ENCODE assay signal across 8 cellular contexts in the genomic region with DNA sequence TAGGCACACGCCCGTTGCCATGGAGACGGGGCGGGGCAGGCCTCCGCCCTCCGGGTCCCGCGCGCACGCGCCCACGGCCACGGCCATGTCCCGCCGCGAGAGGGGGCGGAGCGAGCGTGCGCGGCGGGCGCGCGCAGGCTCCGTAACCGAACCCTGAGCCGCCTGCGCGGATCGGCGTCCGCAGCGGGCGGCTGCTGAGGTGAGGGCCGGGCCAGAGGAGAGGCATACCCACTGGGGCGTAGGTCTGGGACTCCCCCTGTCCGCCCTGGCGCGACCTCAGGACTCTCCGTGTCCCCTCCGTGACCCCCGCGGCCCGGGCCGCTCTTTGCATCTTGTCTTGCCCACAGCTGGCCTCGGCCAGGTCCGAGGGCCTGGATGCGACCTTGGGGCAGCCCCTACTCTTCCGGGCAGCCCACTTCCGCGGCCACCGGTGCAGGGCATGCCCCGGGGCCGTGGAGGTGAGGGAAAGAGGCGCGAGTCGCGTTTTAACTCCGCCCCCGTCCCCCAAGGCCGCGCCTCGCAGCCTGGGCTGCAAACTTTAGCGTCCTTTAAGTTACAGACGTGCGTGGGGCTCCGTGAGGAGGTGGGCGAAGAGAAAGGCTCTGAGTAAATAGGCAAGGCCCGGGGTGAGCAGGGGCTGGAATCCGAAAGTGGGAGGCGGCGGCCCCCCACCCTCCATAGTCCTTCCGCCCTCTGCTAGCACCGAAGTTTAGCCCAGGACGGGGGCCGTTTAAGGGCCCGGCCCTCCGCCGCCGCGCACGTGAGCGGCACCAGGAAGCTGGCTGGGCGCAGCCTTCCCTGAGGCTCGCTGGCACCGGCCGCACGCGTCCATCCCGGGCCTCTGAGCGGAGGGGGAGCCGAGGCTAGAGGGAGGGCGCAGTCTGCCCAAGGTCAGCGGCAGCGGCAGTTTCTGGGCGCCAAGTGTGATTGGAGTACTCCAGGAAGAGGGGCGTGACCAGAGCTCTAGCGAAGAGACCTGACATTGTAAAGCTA. TPM values are rescaled to one million over a fixed set of nuclear protein-coding genes. Genes with fewer than 3 reads are reported as not detected.
DNase-seq lines count a peak whose midpoint lies in the region; ATAC-seq and TF ChIP-seq lines count a peak whose summit lies in the region.

A gene with protein sequence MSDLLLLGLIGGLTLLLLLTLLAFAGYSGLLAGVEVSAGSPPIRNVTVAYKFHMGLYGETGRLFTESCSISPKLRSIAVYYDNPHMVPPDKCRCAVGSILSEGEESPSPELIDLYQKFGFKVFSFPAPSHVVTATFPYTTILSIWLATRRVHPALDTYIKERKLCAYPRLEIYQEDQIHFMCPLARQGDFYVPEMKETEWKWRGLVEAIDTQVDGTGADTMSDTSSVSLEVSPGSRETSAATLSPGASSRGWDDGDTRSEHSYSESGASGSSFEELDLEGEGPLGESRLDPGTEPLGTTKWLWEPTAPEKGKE (plus strand): TSS at position 163 of the 993 bp plus-strand sequence. CDS start 3,053 bp downstream, outside the sequence.

- no peaks in the 10 kb centered on the region for H3K9me3 Mint-ChIP-seq in dendritic cell treated with granulocyte-macrophage colony-stimulating factor and Interleukin-4, amounts not matched to agents 40 ng/mL and 50 ng/mL, for 4 days

- H3K27me3 ChIP-seq in left lung, result no peaks in the 10 kb centered on the region

- ATAC-seq in GM18870 (IDR thresholded peaks at IDR 0.05; ENCODE audit: unreplicated experiment) (peak; percentile 45), HG03103 (IDR thresholded peaks at IDR 0.05; ENCODE audit: low read depth, unreplicated experiment) (peak; percentile 64), left lung (peak; percentile 90)

- H3K36me3 Mint-ChIP-seq in dendritic cell treated with granulocyte-macrophage colony-stimulating factor and Interleukin-4, amounts not matched to agents 40 ng/mL and 50 ng/mL, for 4 days (ENCODE audit: low read depth), result peaks cover 50% of the 10 kb centered on the region

- peak within 1 kb of the TSS; percentile 91 to 95 for H3K27ac ChIP-seq in left lung

- peaks cover 0 to 21% of the 10 kb centered on the region in 2 donors for H3K36me3 ChIP-seq in left lung

- no peaks in the 10 kb centered on the region for H3K27me3 Mint-ChIP-seq in dendritic cell treated with granulocyte-macrophage colony-stimulating factor and Interleukin-4, amounts not matched to agents 40 ng/mL and 50 ng/mL, for 4 days

- H3K4me3 ChIP-seq in AG10803 (ENCODE audit: low read length) (peak within 1 kb of the TSS; percentile 88), left lung (peak within 1 kb of the TSS; percentile 92 to 93)

- H3K4me1 ChIP-seq in left lung, result peaks cover 12 to 52% of the 10 kb centered on the region in 2 donors

- peak within 1 kb of the TSS; percentile 88 for H3K4me3 Mint-ChIP-seq in dendritic cell treated with granulocyte-macrophage colony-stimulating factor and Interleukin-4, amounts not matched to agents 40 ng/mL and 50 ng/mL, for 4 days

- TF ChIP-seq CTCF in AG10803 (conservative IDR thresholded peaks at IDR 0.05; ENCODE audit: low read length) (no peak), left lung (IDR thresholded peaks at IDR 0.05) (no peak)

- H3K4me1 Mint-ChIP-seq in dendritic cell treated with granulocyte-macrophage colony-stimulating factor and Interleukin-4, amounts not matched to agents 40 ng/mL and 50 ng/mL, for 4 days (ENCODE audit: low read depth), result peaks cover 93% of the 10 kb centered on the region

- H3K9me3 ChIP-seq in left lung, result no peaks in the 10 kb centered on the region

- intact Hi-C loops in dendritic cell treated with granulocyte-macrophage colony-stimulating factor and Interleukin-4, amounts not matched to agents 40 ng/mL and 50 ng/mL, for 4 days (cut with micrococcal nuclease), result no loop called here
- intact Hi-C loops in left lung (cut with DNase I), result no loop called here

- H3K27ac Mint-ChIP-seq in dendritic cell treated with granulocyte-macrophage colony-stimulating factor and Interleukin-4, amounts not matched to agents 40 ng/mL and 50 ng/mL, for 4 days, result peak within 1 kb of the TSS; percentile 89

- DNase-seq in AG10803 (ENCODE audit: low read depth), result peak; percentile 79
- DNase-seq in NCI-H446 treated with DMSO at 0.1 percent for 48 hours (lab: John Stamatoyannopoulos, UW), result peak; percentile 15
- DNase-seq in activated CD4-positive, alpha-beta T cell treated with anti-CD3 and anti-CD28 coated beads, Interleukin-2, amount 50 U/mL, for 1 hour, result peak; percentile 95
- DNase-seq in left lung, result peak; percentile 94 to 99
- DNase-seq in stimulated activated CD4-positive, alpha-beta T cell treated with anti-CD3 and anti-CD28 coated beads, Interleukin-2, amount 100 ng/mL, for 48 hours, result peak; percentile 87 to 89

RNA-seq across cellular contexts. Expression of the gene that starts here (rescaled TPM):
- total RNA-seq in left lung, result 10 to 100 TPM; 48.7 to 50.4 TPM

Comparison
In these comparisons a context has a peak if more than half of its experiments do, and no peak if none do; other contexts are left out.
1. Peak in every context shown above with its lines: DNase-seq, ATAC-seq, H3K4me3 ChIP-seq and H3K27ac ChIP-seq.
2. DNase-seq: peak in every context shown above with its lines; median percentile 96 in left lung; 95 in activated CD4-positive, alpha-beta T cell treated with anti-CD3 and anti-CD28 coated beads, Interleukin-2, amount 50 U/mL, for 1 hour; 88 in stimulated activated CD4-positive, alpha-beta T cell treated with anti-CD3 and anti-CD28 coated beads, Interleukin-2, amount 100 ng/mL, for 48 hours; 79 in AG10803; 15 in NCI-H446 treated with DMSO at 0.1 percent for 48 hours.